9 cellular contexts compared by ENCODE assay signal in genomic region chr11:61160487-61161189, GRCh38. TPM values are rescaled to one million over a fixed set of nuclear protein-coding genes. Genes with fewer than 3 reads are reported as not detected.
A peak's percentile ranks its signal among the peaks of the same experiment; 100 is the strongest.
DNase-seq lines count a peak whose midpoint lies in the region; ATAC-seq and TF ChIP-seq lines count a peak whose summit lies in the region.
"Had no signal": no experiment of that assay in that cellular context is flagged by ENCODE, and none has a peak within 500 bp of the region (broad histone marks: within the 10 kb centered on the region; RNA-seq: fewer than 3 reads in every experiment).

No MANE protein-coding gene starts in this region.

- H4K20me1 ChIP-seq in Karpas-422 (ENCODE audit: insufficient read depth, low read depth, low read length): no peaks in the 10 kb centered on the region

- DNase-seq in EL (peak; percentile 38), Karpas-422 (no peak), mucosa of descending colon (no peak), NCI-H2107 (lab: John Stamatoyannopoulos, UW) (no peak)
- DNase-seq in central memory CD4-positive, alpha-beta T cell: peak; percentile 4
- no peak for DNase-seq in activated effector memory CD4-positive, alpha-beta T cell treated with Interleukin-2 at 50 U/mL for 16 hours

- peak overlapping the region; percentile 84 for H3K9ac ChIP-seq in Karpas-422 (ENCODE audit: low read length)

- H2AFZ ChIP-seq in Karpas-422 (ENCODE audit: low read length): peak overlapping the region; percentile 74; the same call in 1 of the 2 replicates

- peak overlapping the region; percentile 97 for H3K4me3 ChIP-seq in Karpas-422 (ENCODE audit: low read length)
- H3K4me3 ChIP-seq in mucosa of descending colon: peak overlapping the region; percentile 65

- peaks cover 4% of the 10 kb centered on the region; the same call in 1 of the 2 replicates for H3K9me3 ChIP-seq in Karpas-422 (ENCODE audit: low read length)
- no peaks in the 10 kb centered on the region for H3K9me3 ChIP-seq in mucosa of descending colon

- TF ChIP-seq CTCF in mucosa of descending colon (IDR thresholded peaks at IDR 0.05): no peak

- intact Hi-C loops in mucosa of descending colon (cut with DNase I, micrococcal nuclease): no loop called here

- peaks cover 54% of the 10 kb centered on the region for H3K79me2 ChIP-seq in Karpas-422 (ENCODE audit: low read length)

- ATAC-seq in mucosa of descending colon (no peak), GM18502 (IDR thresholded peaks at IDR 0.05; ENCODE audit: poor library complexity, unreplicated experiment) (no peak), GM18511 (IDR thresholded peaks at IDR 0.05; ENCODE audit: unreplicated experiment) (no peak)

- H3K27me3 ChIP-seq in Karpas-422 (ENCODE audit: low read length): no peaks in the 10 kb centered on the region

- peaks cover 20% of the 10 kb centered on the region for H3K4me1 ChIP-seq in Karpas-422 (ENCODE audit: low read length)
- H3K4me1 ChIP-seq in mucosa of descending colon (ENCODE audit: low read depth): peaks cover 38% of the 10 kb centered on the region

- no peaks in the 10 kb centered on the region for H3K9me2 ChIP-seq in Karpas-422 (replicated peaks; ENCODE audit: insufficient read depth, low read length)

- H3K27ac ChIP-seq in Karpas-422 (ENCODE audit: low read length): peak overlapping the region; percentile 76

- peaks cover 18% of the 10 kb centered on the region for H3K36me3 ChIP-seq in Karpas-422 (ENCODE audit: insufficient read depth, low read length)
- no peaks in the 10 kb centered on the region for H3K36me3 ChIP-seq in mucosa of descending colon (ENCODE audit: low read depth)

- peak overlapping the region; percentile 95 for H3K4me2 ChIP-seq in Karpas-422 (ENCODE audit: low read depth, low read length, poor library complexity, severe bottlenecking)

RNA-seq across cellular contexts. Expression of gene VPS37C, which starts 0.6 kb away (rescaled TPM):
- 11.3 and 13.8 TPM in 2 replicates for total RNA-seq in Karpas-422 (2014; rRNA removed; shearing (Covaris generic); ENCODE audit: low replicate concordance)
- 10 to 100 TPM; 28.5 to 30.8 (median 28.5) TPM for total RNA-seq in mucosa of descending colon

RNA-seq across cellular contexts. Expression of gene PGA3, which starts 42.7 kb away (rescaled TPM):
- not detected in 2 replicates for total RNA-seq in Karpas-422 (2014; rRNA removed; shearing (Covaris generic); ENCODE audit: low replicate concordance)
- total RNA-seq in mucosa of descending colon: 1 to 10 TPM in 1 of 3 donors, not detected in 2; 1.1 TPM
- total RNA-seq: activated CD8-positive, alpha-beta memory T cell treated with anti-CD3 and anti-CD28 coated beads for 36 hours had no signal

RNA-seq across cellular contexts. Expression of gene CD5, which starts 58.3 kb away (rescaled TPM):
- total RNA-seq in Karpas-422 (2014; rRNA removed; shearing (Covaris generic); ENCODE audit: low replicate concordance): not detected in 2 replicates
- 1 to 10 TPM; 1.2 to 3.4 (median 1.5) TPM for total RNA-seq in mucosa of descending colon

Comparison
In these comparisons a context has a peak if more than half of its experiments do, and no peak if none do; other contexts are left out.
1. DNase-seq: peak in EL (single experiment) and central memory CD4-positive, alpha-beta T cell (single experiment); none in Karpas-422 (single experiment), mucosa of descending colon (0 of 3), activated effector memory CD4-positive, alpha-beta T cell treated with Interleukin-2 at 50 U/mL for 16 hours (single experiment) and NCI-H2107 (single experiment).